ENCODE assay signal across 10 cellular contexts in the genomic region with DNA sequence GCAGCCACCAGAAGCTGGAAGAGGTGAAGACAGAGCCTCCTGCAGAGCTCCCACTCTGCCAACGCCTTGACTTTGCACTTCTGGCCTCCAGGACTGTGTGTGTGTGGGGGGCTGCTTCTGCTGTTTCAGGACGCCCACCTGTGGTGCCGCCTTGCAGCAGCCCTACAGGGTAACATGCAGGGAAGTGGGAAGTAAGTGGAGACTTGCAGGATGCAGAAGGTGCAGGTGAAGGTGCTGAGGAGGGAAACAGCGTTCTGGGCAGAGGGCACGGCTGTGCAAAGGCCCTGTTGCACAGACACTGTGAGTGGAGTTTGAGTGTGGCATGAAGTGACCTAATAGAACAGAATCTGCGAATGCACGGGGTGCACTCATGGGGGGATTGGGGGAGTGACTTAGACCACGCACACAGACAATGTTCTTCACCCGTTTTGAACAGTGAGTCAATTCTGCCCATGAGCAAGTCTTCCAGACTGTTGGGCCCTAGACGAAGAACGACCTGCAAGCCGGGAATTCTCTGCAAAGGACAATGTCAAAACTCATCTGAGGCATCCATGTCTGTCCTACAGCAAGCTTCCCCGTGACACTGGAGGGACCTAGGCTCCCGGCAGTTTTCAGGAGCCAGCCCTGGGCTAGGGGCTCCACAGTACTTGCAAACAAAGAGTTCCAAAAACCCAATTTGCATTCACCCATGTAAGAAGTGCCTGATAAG. TPM values are rescaled to one million over a fixed set of nuclear protein-coding genes. Genes with fewer than 3 reads are reported as not detected.
A peak's percentile ranks its signal among the peaks of the same experiment; 100 is the strongest.
DNase-seq lines count a peak whose midpoint lies in the region; ATAC-seq and FAIRE-seq lines count a peak whose summit lies in the region.
"Had no signal": no experiment of that assay in that cellular context is flagged by ENCODE, and none has a peak within 500 bp of the region (broad histone marks: within the 10 kb centered on the region; RNA-seq: fewer than 3 reads in every experiment).

No MANE protein-coding gene starts in this region.

- no peaks in the 10 kb centered on the region for H3K27me3 ChIP-seq in duodenal mucosa (ENCODE audit: control insufficient read depth in 1 of 2, insufficient read depth in 2 of 2, low read length in 2 of 2)
- H3K27me3 ChIP-seq: adrenal gland had no signal

- H3K9me3 Mint-ChIP-seq in activated naive CD4-positive, alpha-beta T cell treated with anti-CD3 and anti-CD28 coated beads for 36 hours = peaks cover 8% of the 10 kb centered on the region
- H3K9me3 Mint-ChIP-seq in naive B cell = peaks cover 0 to 2% (median 0%) of the 10 kb centered on the region in 7 donors

- H3K9me3 ChIP-seq in duodenal mucosa (ENCODE audit: control insufficient read depth in 1 of 2, low read length in 2 of 2) = no peaks in the 10 kb centered on the region
- H3K9me3 ChIP-seq: adrenal gland had no signal

- peak; percentile 1 for DNase-seq in activated naive CD4-positive, alpha-beta T cell treated with Interleukin-2 at 50 U/mL for 16 hours
- DNase-seq in activated naive CD4-positive, alpha-beta T cell treated with anti-CD3 and anti-CD28 coated beads for 36 hours = no peak
- DNase-seq in naive B cell (no peak), urothelium cell line (ENCODE audit: low spot score) (no peak), superior temporal gyrus (ENCODE audit: extremely low spot score) (no peak)
- no peak for DNase-seq in activated CD4-positive, CD25-positive, alpha-beta regulatory T cell treated with anti-CD3 and anti-CD28 coated beads, Interleukin-2, amount 50 U/mL, for 72 hours
- DNase-seq: NCI-H187 had no signal

- peaks cover 74% of the 10 kb centered on the region for H3K4me1 Mint-ChIP-seq in activated naive CD4-positive, alpha-beta T cell treated with anti-CD3 and anti-CD28 coated beads for 36 hours (ENCODE audit: low read depth)
- H3K4me1 Mint-ChIP-seq in naive B cell = peaks cover 46 to 62% (median 62%) of the 10 kb centered on the region in 3 donors

- no peak overlapping the region for H3K27ac Mint-ChIP-seq in activated naive CD4-positive, alpha-beta T cell treated with anti-CD3 and anti-CD28 coated beads for 36 hours
- H3K27ac Mint-ChIP-seq in naive B cell = peak overlapping the region in 4 of 6 donors; percentile 4 to 92 (median 49)

- no peak overlapping the region for H3K4me3 Mint-ChIP-seq in activated naive CD4-positive, alpha-beta T cell treated with anti-CD3 and anti-CD28 coated beads for 36 hours
- no peak overlapping the region for H3K4me3 Mint-ChIP-seq in naive B cell

- peak overlapping the region; percentile 88 for H3K27ac ChIP-seq in duodenal mucosa (ENCODE audit: low read depth, low read length)

- CTCF ChIA-PET in activated naive CD4-positive, alpha-beta T cell treated with anti-CD3 and anti-CD28 coated beads for 36 hours (lab: Charles Lee) = interaction anchor here (0.6 to 1.9 kb wide), 5 partner anchors 8 to 52 kb away, joined by 3 to 7 read pairs (median 3); partner anchors contain the start of gene MBP

- H3K4me1 ChIP-seq in duodenal mucosa (ENCODE audit: control insufficient read depth in 1 of 2, insufficient read depth in 2 of 2, low read length in 2 of 2) = peaks cover 37 to 48% of the 10 kb centered on the region in 2 donors

- H3K36me3 Mint-ChIP-seq in activated naive CD4-positive, alpha-beta T cell treated with anti-CD3 and anti-CD28 coated beads for 36 hours (ENCODE audit: low read depth) = peaks cover 33% of the 10 kb centered on the region
- peaks cover 3 to 4% of the 10 kb centered on the region in 2 donors for H3K36me3 Mint-ChIP-seq in naive B cell

- peak overlapping the region; percentile 35 to 41 for H3K9ac ChIP-seq in duodenal mucosa (ENCODE audit: low read depth in 1 of 2, low read length in 2 of 2)

- H3K36me3 ChIP-seq in duodenal mucosa (ENCODE audit: control insufficient read depth in 1 of 2, insufficient read depth in 2 of 2, low read length in 2 of 2) = peaks cover 0 to 7% of the 10 kb centered on the region in 2 donors
- H3K36me3 ChIP-seq: adrenal gland had no signal

- no peak overlapping the region for H3K4me3 ChIP-seq in duodenal mucosa (ENCODE audit: low read depth in 1 of 2, low read length in 2 of 2)
- H3K4me3 ChIP-seq: adrenal gland had no signal

- H3K27me3 Mint-ChIP-seq in activated naive CD4-positive, alpha-beta T cell treated with anti-CD3 and anti-CD28 coated beads for 36 hours (ENCODE audit: low read depth) = no peaks in the 10 kb centered on the region
- no peaks in the 10 kb centered on the region for H3K27me3 Mint-ChIP-seq in naive B cell

- peak; percentile 42 for FAIRE-seq in urothelium cell line (lab: Jason Lieb, UNC)

- intact Hi-C loops in activated naive CD4-positive, alpha-beta T cell treated with anti-CD3 and anti-CD28 coated beads for 36 hours (cut with micrococcal nuclease) = loop anchor here (1.0 kb wide), 1 partner anchor 11 kb away; no protein-coding TSS in a partner anchor

- ATAC-seq in naive B cell (ENCODE audit: low read depth in 2 of 2) (no peak), HG02870 (IDR thresholded peaks at IDR 0.05; ENCODE audit: unreplicated experiment) (no peak)

RNA-seq across cellular contexts. Expression of gene MBP, which starts 19.1 kb away (rescaled TPM):
- 10 to 100 TPM; 35.9 to 36.6 TPM for total RNA-seq in activated naive CD4-positive, alpha-beta T cell treated with anti-CD3 and anti-CD28 coated beads for 36 hours
- polyA plus RNA-seq in naive B cell (ENCODE audit: low read depth in 6 of 6) = 10 to 100 TPM; 35.4 to 69.2 (median 66.6) TPM
